15 cellular contexts compared by ENCODE assay signal in the genomic region with DNA sequence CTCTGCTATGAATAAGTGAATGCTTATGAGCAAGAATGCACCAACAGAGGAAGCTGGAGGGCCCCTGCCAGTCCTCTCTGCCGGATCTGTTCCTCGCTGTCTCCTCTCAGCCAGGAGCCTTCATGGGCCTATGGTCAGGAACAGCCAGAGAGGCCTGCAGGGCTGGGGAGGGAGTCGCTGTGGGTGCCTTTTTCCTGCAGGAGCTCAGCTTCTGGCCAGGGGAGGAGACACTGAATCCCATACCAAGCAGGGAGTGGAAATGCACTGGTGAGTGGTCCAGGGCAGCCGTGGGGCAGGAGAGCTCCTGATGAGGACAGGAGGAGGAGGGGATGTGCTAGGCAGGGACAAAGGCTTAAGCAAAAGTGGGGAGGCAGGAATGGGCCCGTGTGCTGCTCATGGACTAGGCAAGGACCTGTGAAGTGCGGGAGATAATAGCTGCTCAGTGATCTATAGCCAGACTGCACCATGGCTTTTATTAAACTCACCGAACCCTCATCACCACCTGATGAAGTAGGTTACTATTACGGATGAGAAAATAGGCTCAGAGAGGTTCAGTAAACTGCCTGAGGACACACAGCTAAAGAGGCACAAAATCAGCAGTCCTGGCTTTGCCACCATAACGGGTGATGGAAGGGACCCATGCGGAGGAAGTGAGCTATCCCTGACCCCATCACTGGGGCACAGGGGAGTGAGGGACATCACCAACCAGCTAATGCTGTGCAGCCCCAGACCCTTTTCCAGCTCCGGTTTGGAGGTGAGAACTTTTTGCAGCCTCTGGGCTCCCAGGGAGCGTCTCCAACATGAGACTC. TPM values are rescaled to one million over a fixed set of nuclear protein-coding genes. Genes with fewer than 3 reads are reported as not detected.
DNase-seq lines count a peak whose midpoint lies in the region; ATAC-seq and TF ChIP-seq lines count a peak whose summit lies in the region.
"Had no signal": no experiment of that assay in that cellular context is flagged by ENCODE, and none has a peak within 500 bp of the region (broad histone marks: within the 10 kb centered on the region; RNA-seq: fewer than 3 reads in every experiment).

No MANE protein-coding gene starts in this region.

- H3K27ac ChIP-seq in right atrium auricular region: peak overlapping the region; percentile 62 to 73
- H3K27ac ChIP-seq in substantia nigra (ENCODE audit: low read depth, low read length, poor library complexity, severe bottlenecking): peak overlapping the region; percentile 12
- peak overlapping the region in 2 of 4 donors; percentile 19 to 35 for H3K27ac ChIP-seq in gastroesophageal sphincter
- H3K27ac ChIP-seq: suprapubic skin had no signal

- WGBS in gastroesophageal sphincter (ENCODE audit: low coverage in 1 of 2), 2 donors: 60 to 70% methylated on average over 3 to 8 of the region's 12 CpGs

- no peak for TF ChIP-seq EP300 in gastroesophageal sphincter (IDR thresholded peaks at IDR 0.05)

- DNase-seq in activated CD8-positive, alpha-beta memory T cell treated with anti-CD3 and anti-CD28 coated beads, Interleukin-2, amount 10 ng/mL, durations not matched to agents 7 days and 5 days: no peak
- no peak for DNase-seq in activated CD8-positive, alpha-beta memory T cell treated with anti-CD3 and anti-CD28 coated beads, Interleukin-2, amount 50 U/mL, for 48 hours
- DNase-seq in right atrium auricular region (ENCODE audit: low spot score) (no peak), substantia nigra (lab: John Stamatoyannopoulos, UW) (no peak)
- DNase-seq in activated naive CD4-positive, alpha-beta T cell treated with anti-CD3 and anti-CD28 coated beads, Interleukin-2, amount 50 U/mL, for 72 hours (ENCODE audit: low spot score in 2 of 2): no peak
- DNase-seq: activated CD4-positive, alpha-beta T cell treated with anti-CD3 and anti-CD28 coated beads, Interleukin-2, amount 10 ng/mL, durations not matched to agents 24 days and 14 days; activated naive CD4-positive, alpha-beta T cell treated with anti-CD3 and anti-CD28 coated beads, Interleukin-2, amount 10 ng/mL, durations not matched to agents 7 days and 5 days; DMS79 treated with DMSO at 0.1 percent for 48 hours; Kasumi-1; NCI-H226; stimulated activated CD4-positive, alpha-beta T cell treated with anti-CD3 and anti-CD28 coated beads, Interleukin-2, amount 100 ng/mL, for 48 hours had no signal

- CTCF ChIA-PET in activated CD8-positive, alpha-beta memory T cell treated with anti-CD3 and anti-CD28 coated beads, Interleukin-2, amount 10 ng/mL, durations not matched to agents 7 days and 5 days (lab: Charles Lee): interaction anchor here (0.9 to 5.0 kb wide), 8 partner anchors 11 to 77 kb away, joined by 3 to 30 read pairs (median 6); partner anchors contain the start of genes CHCHD10, MIF and SLC2A11

- H3K4me1 Mint-ChIP-seq in activated CD8-positive, alpha-beta memory T cell treated with anti-CD3 and anti-CD28 coated beads, Interleukin-2, amount 10 ng/mL, durations not matched to agents 7 days and 5 days: peaks cover 30% of the 10 kb centered on the region

- H3K27ac Mint-ChIP-seq in activated CD8-positive, alpha-beta memory T cell treated with anti-CD3 and anti-CD28 coated beads, Interleukin-2, amount 10 ng/mL, durations not matched to agents 7 days and 5 days: peak overlapping the region; percentile 41
- no peak overlapping the region for H3K27ac Mint-ChIP-seq in activated naive CD4-positive, alpha-beta T cell treated with anti-CD3 and anti-CD28 coated beads, Interleukin-2, amount 50 U/mL, for 72 hours

- peaks cover 0 to 46% of the 10 kb centered on the region in 2 donors for H3K4me1 ChIP-seq in right atrium auricular region
- H3K4me1 ChIP-seq in gastroesophageal sphincter: peaks cover 0 to 41% (median 8%) of the 10 kb centered on the region in 3 donors

- H3K4me3 Mint-ChIP-seq in activated CD8-positive, alpha-beta memory T cell treated with anti-CD3 and anti-CD28 coated beads, Interleukin-2, amount 10 ng/mL, durations not matched to agents 7 days and 5 days: no peak overlapping the region
- H3K4me3 Mint-ChIP-seq: activated CD4-positive, alpha-beta T cell treated with anti-CD3 and anti-CD28 coated beads, Interleukin-2, amount 10 ng/mL, durations not matched to agents 24 days and 14 days; activated naive CD4-positive, alpha-beta T cell treated with anti-CD3 and anti-CD28 coated beads, Interleukin-2, amount 10 ng/mL, durations not matched to agents 7 days and 5 days had no signal

- H3K4me3 ChIP-seq in right atrium auricular region (no peak overlapping the region), gastroesophageal sphincter (no peak overlapping the region)
- H3K4me3 ChIP-seq: dorsolateral prefrontal cortex, suprapubic skin had no signal

- no peaks in the 10 kb centered on the region for H3K9me3 Mint-ChIP-seq in activated CD8-positive, alpha-beta memory T cell treated with anti-CD3 and anti-CD28 coated beads, Interleukin-2, amount 10 ng/mL, durations not matched to agents 7 days and 5 days (ENCODE audit: low read depth)
- no peaks in the 10 kb centered on the region for H3K9me3 Mint-ChIP-seq in activated naive CD4-positive, alpha-beta T cell treated with anti-CD3 and anti-CD28 coated beads, Interleukin-2, amount 50 U/mL, for 72 hours
- H3K9me3 Mint-ChIP-seq: activated CD4-positive, alpha-beta T cell treated with anti-CD3 and anti-CD28 coated beads, Interleukin-2, amount 10 ng/mL, durations not matched to agents 24 days and 14 days; activated naive CD4-positive, alpha-beta T cell treated with anti-CD3 and anti-CD28 coated beads, Interleukin-2, amount 10 ng/mL, durations not matched to agents 7 days and 5 days; naive thymus-derived CD8-positive, alpha-beta T cell had no signal

- no peak for TF ChIP-seq POLR2A in gastroesophageal sphincter (IDR thresholded peaks at IDR 0.05)

- H3K36me3 ChIP-seq in right atrium auricular region (no peaks in the 10 kb centered on the region), gastroesophageal sphincter (no peaks in the 10 kb centered on the region)
- H3K36me3 ChIP-seq: suprapubic skin had no signal

- no peaks in the 10 kb centered on the region for H3K27me3 ChIP-seq in right atrium auricular region
- H3K27me3 ChIP-seq in gastroesophageal sphincter: no peaks in the 10 kb centered on the region
- H3K27me3 ChIP-seq: dorsolateral prefrontal cortex, suprapubic skin had no signal

- H3K9me3 ChIP-seq in right atrium auricular region (no peaks in the 10 kb centered on the region), gastroesophageal sphincter (no peaks in the 10 kb centered on the region)
- H3K9me3 ChIP-seq: suprapubic skin had no signal

- no peaks in the 10 kb centered on the region for H3K36me3 Mint-ChIP-seq in activated CD8-positive, alpha-beta memory T cell treated with anti-CD3 and anti-CD28 coated beads, Interleukin-2, amount 10 ng/mL, durations not matched to agents 7 days and 5 days
- H3K36me3 Mint-ChIP-seq in activated naive CD4-positive, alpha-beta T cell treated with anti-CD3 and anti-CD28 coated beads, Interleukin-2, amount 50 U/mL, for 72 hours: no peaks in the 10 kb centered on the region
- H3K36me3 Mint-ChIP-seq: activated naive CD4-positive, alpha-beta T cell treated with anti-CD3 and anti-CD28 coated beads, Interleukin-2, amount 10 ng/mL, durations not matched to agents 7 days and 5 days; naive thymus-derived CD8-positive, alpha-beta T cell had no signal

- no peak for TF ChIP-seq CTCF in right atrium auricular region (IDR thresholded peaks at IDR 0.05)
- no peak for TF ChIP-seq CTCF in gastroesophageal sphincter (IDR thresholded peaks at IDR 0.05)

- ATAC-seq in activated CD8-positive, alpha-beta memory T cell treated with anti-CD3 and anti-CD28 coated beads, Interleukin-2, amount 10 ng/mL, durations not matched to agents 7 days and 5 days: no peak
- no peak for ATAC-seq in activated naive CD4-positive, alpha-beta T cell treated with anti-CD3 and anti-CD28 coated beads, Interleukin-2, amount 50 U/mL, for 72 hours
- no peak for ATAC-seq in gastroesophageal sphincter
- ATAC-seq: naive thymus-derived CD8-positive, alpha-beta T cell had no signal

- H3K27me3 Mint-ChIP-seq in activated CD8-positive, alpha-beta memory T cell treated with anti-CD3 and anti-CD28 coated beads, Interleukin-2, amount 10 ng/mL, durations not matched to agents 7 days and 5 days: peaks cover 10% of the 10 kb centered on the region
- H3K27me3 Mint-ChIP-seq: naive thymus-derived CD8-positive, alpha-beta T cell had no signal

RNA-seq across cellular contexts. Expression of gene DERL3, which starts 7.1 kb away (rescaled TPM):
- 10 to 100 TPM; 14.6 to 18.1 TPM for total RNA-seq in activated CD8-positive, alpha-beta memory T cell treated with anti-CD3 and anti-CD28 coated beads, Interleukin-2, amount 10 ng/mL, durations not matched to agents 7 days and 5 days
- total RNA-seq in right atrium auricular region (10 to 100 TPM in 1 of 2 donors, 1 to 10 TPM in 1; 4.0 to 10.6 TPM), gastroesophageal sphincter (1 to 10 TPM in 1 of 4 donors, not detected in 3; 1.7 TPM)
- total RNA-seq in activated naive CD4-positive, alpha-beta T cell treated with anti-CD3 and anti-CD28 coated beads, Interleukin-2, amount 50 U/mL, for 72 hours: 1 to 10 TPM; 5.1 to 7.3 TPM

RNA-seq across cellular contexts. Expression of gene SLC2A11, which starts 11.8 kb away (rescaled TPM):
- total RNA-seq in activated CD8-positive, alpha-beta memory T cell treated with anti-CD3 and anti-CD28 coated beads, Interleukin-2, amount 10 ng/mL, durations not matched to agents 7 days and 5 days: 10 to 100 TPM in 1 of 2 experiments, 1 to 10 TPM in 1; 8.1 to 10.7 TPM
- total RNA-seq in right atrium auricular region (10 to 100 TPM; 10.6 to 15.5 TPM), gastroesophageal sphincter (10 to 100 TPM in 3 of 4 donors, 1 to 10 TPM in 1; 7.3 to 39.8 (median 18.8) TPM)
- total RNA-seq in activated naive CD4-positive, alpha-beta T cell treated with anti-CD3 and anti-CD28 coated beads, Interleukin-2, amount 50 U/mL, for 72 hours: 1 to 10 TPM; 6.3 to 8.1 TPM

RNA-seq across cellular contexts. Expression of gene MIF, which starts 48.3 kb away (rescaled TPM):
- total RNA-seq in activated CD8-positive, alpha-beta memory T cell treated with anti-CD3 and anti-CD28 coated beads, Interleukin-2, amount 10 ng/mL, durations not matched to agents 7 days and 5 days: 100 to 1,000 TPM; 730 to 765 TPM
- total RNA-seq in right atrium auricular region (100 to 1,000 TPM; 176 to 273 TPM), gastroesophageal sphincter (100 to 1,000 TPM; 164 to 261 (median 237) TPM)
- total RNA-seq in activated naive CD4-positive, alpha-beta T cell treated with anti-CD3 and anti-CD28 coated beads, Interleukin-2, amount 50 U/mL, for 72 hours: 1,000 to 10,000 TPM in 1 of 2 donors, 100 to 1,000 TPM in 1; 919 to 1,364 TPM

RNA-seq across cellular contexts. Expression of gene SMARCB1, which starts 59.1 kb away (rescaled TPM):
- 100 to 1,000 TPM; 117 to 137 TPM for total RNA-seq in activated CD8-positive, alpha-beta memory T cell treated with anti-CD3 and anti-CD28 coated beads, Interleukin-2, amount 10 ng/mL, durations not matched to agents 7 days and 5 days
- 10 to 100 TPM; 41.4 to 45.9 TPM for total RNA-seq in right atrium auricular region
- total RNA-seq in activated naive CD4-positive, alpha-beta T cell treated with anti-CD3 and anti-CD28 coated beads, Interleukin-2, amount 50 U/mL, for 72 hours: 10 to 100 TPM; 51.9 to 72.7 TPM
- 10 to 100 TPM; 27.9 to 58.8 (median 32.7) TPM for total RNA-seq in gastroesophageal sphincter
